In the genomic region with DNA sequence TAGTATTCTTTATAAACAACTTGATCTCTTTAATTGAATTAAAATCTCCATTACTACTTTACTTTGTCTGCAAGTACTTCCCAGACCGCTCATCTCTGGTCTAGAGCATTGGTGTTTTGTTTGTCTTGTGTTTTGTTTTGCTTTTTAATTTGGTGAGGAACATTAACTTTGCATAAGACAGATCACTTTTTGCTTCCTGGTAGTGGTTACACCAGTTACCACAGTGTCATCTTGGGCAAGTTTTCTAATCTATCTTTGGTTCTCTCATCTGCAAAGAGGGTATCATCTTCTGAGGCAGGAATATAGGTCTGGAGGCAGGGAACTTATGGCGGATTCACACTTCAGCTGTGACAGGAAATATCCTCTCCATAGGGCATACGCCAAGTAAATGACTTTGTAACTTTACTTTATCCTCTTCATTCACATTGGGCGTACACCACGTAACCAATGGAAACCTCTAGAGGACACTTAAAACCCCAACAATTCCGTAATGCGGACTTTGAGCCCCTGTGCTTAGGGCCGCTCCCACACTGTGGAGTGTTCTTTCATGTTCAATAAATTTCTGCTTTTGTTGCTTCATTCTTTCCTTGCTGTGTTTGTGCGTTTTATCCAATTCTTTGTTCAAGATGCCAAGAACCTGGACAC, we compare ENCODE assay signal across 24 cellular contexts.
"Had no signal": no experiment of that assay in that cellular context is flagged by ENCODE, and none has a peak within 500 bp of the region (broad histone marks: within the 10 kb centered on the region; RNA-seq: fewer than 3 reads in every experiment).

No MANE protein-coding gene starts in this region.

- H3K36me3 Mint-ChIP-seq: activated naive CD8-positive, alpha-beta T cell treated with anti-CD3 and anti-CD28 coated beads, Interleukin-2, amount 10 ng/mL, durations not matched to agents 7 days and 5 days had no signal

- H3K27me3 ChIP-seq: adrenal gland had no signal

- H3K4me3 Mint-ChIP-seq: activated CD4-positive, alpha-beta memory T cell treated with anti-CD3 and anti-CD28 coated beads, Interleukin-2, amount 10 ng/mL, durations not matched to agents 7 days and 5 days; activated CD4-positive, alpha-beta T cell treated with anti-CD3 and anti-CD28 coated beads for 36 hours; activated naive CD8-positive, alpha-beta T cell treated with anti-CD3 and anti-CD28 coated beads, Interleukin-2, amount 10 ng/mL, durations not matched to agents 7 days and 5 days; activated T-cell treated with anti-CD3 and anti-CD28 coated beads, Interleukin-2, amount 50 U/mL, for 72 hours; T-helper 17 cell had no signal

- H3K4me1 ChIP-seq: adrenal gland had no signal

- H3K36me3 ChIP-seq: adrenal gland had no signal

- H3K27ac ChIP-seq: adrenal gland, VCaP had no signal

- H3K27ac Mint-ChIP-seq: activated CD4-positive, alpha-beta memory T cell treated with anti-CD3 and anti-CD28 coated beads, Interleukin-2, amount 10 ng/mL, durations not matched to agents 7 days and 5 days; activated CD4-positive, alpha-beta T cell treated with anti-CD3 and anti-CD28 coated beads for 36 hours; activated naive CD8-positive, alpha-beta T cell treated with anti-CD3 and anti-CD28 coated beads, Interleukin-2, amount 10 ng/mL, durations not matched to agents 7 days and 5 days; activated T-cell treated with anti-CD3 and anti-CD28 coated beads, Interleukin-2, amount 50 U/mL, for 72 hours; activated T-helper 2 cell treated with anti-CD3 and anti-CD28 coated beads, Interferon-gamma antibody, Interleukin-2, Interleukin-4, amounts not matched to agents 10 μg/mL and 5 μg/mL and 100 μg/mL, durations not matched to agents 14 hours and 24 hours and 36 hours; T-helper 17 cell had no signal

- H3K4me1 Mint-ChIP-seq: activated CD4-positive, alpha-beta memory T cell treated with anti-CD3 and anti-CD28 coated beads, Interleukin-2, amount 10 ng/mL, durations not matched to agents 7 days and 5 days; T-helper 17 cell had no signal

- ATAC-seq: activated CD4-positive, alpha-beta T cell treated with anti-CD3 and anti-CD28 coated beads for 36 hours; activated T-cell treated with anti-CD3 and anti-CD28 coated beads, Interleukin-2, amount 50 U/mL, for 72 hours; PC-3; T-helper 17 cell had no signal

- H3K9me3 ChIP-seq: adrenal gland had no signal

- H3K9me3 Mint-ChIP-seq: activated CD4-positive, alpha-beta memory T cell treated with anti-CD3 and anti-CD28 coated beads, Interleukin-2, amount 10 ng/mL, durations not matched to agents 7 days and 5 days; activated T-cell treated with anti-CD3 and anti-CD28 coated beads, Interleukin-2, amount 50 U/mL, for 72 hours; activated T-helper 2 cell treated with anti-CD3 and anti-CD28 coated beads, Interferon-gamma antibody, Interleukin-2, Interleukin-4, amounts not matched to agents 10 μg/mL and 5 μg/mL and 100 μg/mL, durations not matched to agents 14 hours and 24 hours and 36 hours had no signal

- H3K4me3 ChIP-seq: adrenal gland had no signal

- DNase-seq: activated CD4-positive, alpha-beta memory T cell treated with anti-CD3 and anti-CD28 coated beads, Interleukin-2, amount 10 ng/mL, durations not matched to agents 7 days and 5 days; activated CD4-positive, alpha-beta T cell treated with anti-CD3 and anti-CD28 coated beads for 36 hours; activated CD4-positive, alpha-beta T cell treated with anti-CD3 and anti-CD28 coated beads, Interleukin-2, amount 50 U/mL, for 1 hour; activated CD8-positive, alpha-beta memory T cell treated with anti-CD3 and anti-CD28 coated beads, Interleukin-2, amount 50 U/mL, for 4 hours; activated naive CD4-positive, alpha-beta T cell treated with anti-CD3 and anti-CD28 coated beads, Interleukin-2, amount 50 U/mL, for 16 hours; activated naive CD8-positive, alpha-beta T cell treated with anti-CD3 and anti-CD28 coated beads, Interleukin-2, amount 10 ng/mL, durations not matched to agents 7 days and 5 days; activated T-cell treated with anti-CD3 and anti-CD28 coated beads, Interleukin-2, amount 50 U/mL, for 72 hours; adrenal gland; anterior cingulate cortex; cerebellar nuclear complex; Karpas-422; MM.1S; NCI-H1092; NCI-H1417; NCI-H1930; NCI-H510A treated with DMSO at 0.1 percent for 48 hours; NCI-H69; NK-92 treated with Interleukin-12 subunit alpha and Interleukin-12 subunit beta, amount 100 ng/mL, for 24 hours; PC-3; SHP77 treated with DMSO at 0.1 percent for 48 hours; T-helper 17 cell; T1000 had no signal
